1 cellular context compared by ENCODE assay signal in the genomic region with DNA sequence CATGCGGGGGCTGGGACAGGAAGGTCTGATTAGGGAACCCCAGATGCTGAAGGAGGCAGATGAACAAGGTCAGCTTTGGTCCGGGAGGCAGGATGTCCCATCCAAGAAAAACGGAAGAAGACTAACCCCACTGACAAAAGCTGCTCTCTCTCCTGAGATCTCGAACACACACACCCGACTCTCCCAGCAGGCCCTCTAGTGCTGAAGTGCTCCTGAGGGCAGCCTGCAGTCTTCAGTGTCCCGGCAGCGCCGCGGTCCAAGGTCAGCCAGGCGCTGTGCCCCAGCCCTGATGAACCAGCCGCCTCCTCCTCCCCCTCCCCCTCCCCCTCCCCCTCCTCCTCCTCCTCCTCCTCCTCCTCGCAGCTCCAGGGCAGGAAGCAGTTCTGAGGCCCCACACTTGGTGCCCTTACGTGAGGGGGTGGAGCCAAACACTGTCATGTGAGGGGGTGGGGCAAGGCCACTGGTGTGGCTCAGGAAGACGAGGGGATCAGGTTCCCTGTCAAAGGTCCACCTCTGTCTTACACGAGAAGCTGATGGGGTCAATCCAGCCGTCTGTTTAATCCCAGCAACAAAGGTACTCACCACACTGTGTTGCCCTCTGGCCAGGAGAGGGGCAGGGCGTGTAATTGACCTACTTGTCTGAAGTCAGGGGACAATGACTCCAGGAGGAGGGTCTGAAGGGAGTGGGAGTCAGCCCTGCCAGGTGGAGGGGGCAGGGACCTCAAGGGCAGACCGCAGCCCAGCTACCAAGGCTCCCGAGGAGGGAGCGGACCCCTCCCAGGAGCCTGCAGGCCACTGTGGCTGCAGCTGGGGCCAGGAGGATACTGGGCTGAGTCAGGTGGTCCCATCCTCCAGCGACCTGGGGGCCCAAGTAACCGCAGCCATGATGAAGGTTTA.
TF ChIP-seq lines count a peak whose summit lies in the region.

No MANE protein-coding gene starts in this region.

TF ChIP-seq in HepG2, 621 proteins besides CTCF, POLR2A, EP300 and RAD21 (continued from another document):
- peak; percentile 87 for TF ChIP-seq HNRNPK (IDR thresholded peaks at IDR 0.05; ENCODE audit: low read depth, low read length, poor library complexity, severe bottlenecking)
- TF ChIP-seq, protein P1, sequence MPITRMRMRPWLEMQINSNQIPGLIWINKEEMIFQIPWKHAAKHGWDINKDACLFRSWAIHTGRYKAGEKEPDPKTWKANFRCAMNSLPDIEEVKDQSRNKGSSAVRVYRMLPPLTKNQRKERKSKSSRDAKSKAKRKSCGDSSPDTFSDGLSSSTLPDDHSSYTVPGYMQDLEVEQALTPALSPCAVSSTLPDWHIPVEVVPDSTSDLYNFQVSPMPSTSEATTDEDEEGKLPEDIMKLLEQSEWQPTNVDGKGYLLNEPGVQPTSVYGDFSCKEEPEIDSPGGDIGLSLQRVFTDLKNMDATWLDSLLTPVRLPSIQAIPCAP (CRISPR knock-in tag; IDR thresholded peaks at IDR 0.05; ENCODE audit: low read depth) = no peak
- no peak for TF ChIP-seq ZNF644 (CRISPR knock-in tag; IDR thresholded peaks at IDR 0.05; ENCODE audit: low read depth)
- TF ChIP-seq SMC3 (IDR thresholded peaks at IDR 0.05; ENCODE audit: low read length) = no peak
- TF ChIP-seq SCMH1 (CRISPR knock-in tag; IDR thresholded peaks at IDR 0.05; ENCODE audit: borderline replicate concordance) = no peak
- TF ChIP-seq GABPA (IDR thresholded peaks at IDR 0.05; ENCODE audit: low read depth, low read length) = no peak
- TF ChIP-seq GABPA (CRISPR knock-in tag; IDR thresholded peaks at IDR 0.05; ENCODE audit: low read depth) = 0 out of 2 replicates have a peak, but pooled peaks have one; percentile 4
- TF ChIP-seq ZBTB3 (CRISPR knock-in tag; IDR thresholded peaks at IDR 0.05; ENCODE audit: borderline replicate concordance, low read depth) = no peak
- TF ChIP-seq, protein P2, sequence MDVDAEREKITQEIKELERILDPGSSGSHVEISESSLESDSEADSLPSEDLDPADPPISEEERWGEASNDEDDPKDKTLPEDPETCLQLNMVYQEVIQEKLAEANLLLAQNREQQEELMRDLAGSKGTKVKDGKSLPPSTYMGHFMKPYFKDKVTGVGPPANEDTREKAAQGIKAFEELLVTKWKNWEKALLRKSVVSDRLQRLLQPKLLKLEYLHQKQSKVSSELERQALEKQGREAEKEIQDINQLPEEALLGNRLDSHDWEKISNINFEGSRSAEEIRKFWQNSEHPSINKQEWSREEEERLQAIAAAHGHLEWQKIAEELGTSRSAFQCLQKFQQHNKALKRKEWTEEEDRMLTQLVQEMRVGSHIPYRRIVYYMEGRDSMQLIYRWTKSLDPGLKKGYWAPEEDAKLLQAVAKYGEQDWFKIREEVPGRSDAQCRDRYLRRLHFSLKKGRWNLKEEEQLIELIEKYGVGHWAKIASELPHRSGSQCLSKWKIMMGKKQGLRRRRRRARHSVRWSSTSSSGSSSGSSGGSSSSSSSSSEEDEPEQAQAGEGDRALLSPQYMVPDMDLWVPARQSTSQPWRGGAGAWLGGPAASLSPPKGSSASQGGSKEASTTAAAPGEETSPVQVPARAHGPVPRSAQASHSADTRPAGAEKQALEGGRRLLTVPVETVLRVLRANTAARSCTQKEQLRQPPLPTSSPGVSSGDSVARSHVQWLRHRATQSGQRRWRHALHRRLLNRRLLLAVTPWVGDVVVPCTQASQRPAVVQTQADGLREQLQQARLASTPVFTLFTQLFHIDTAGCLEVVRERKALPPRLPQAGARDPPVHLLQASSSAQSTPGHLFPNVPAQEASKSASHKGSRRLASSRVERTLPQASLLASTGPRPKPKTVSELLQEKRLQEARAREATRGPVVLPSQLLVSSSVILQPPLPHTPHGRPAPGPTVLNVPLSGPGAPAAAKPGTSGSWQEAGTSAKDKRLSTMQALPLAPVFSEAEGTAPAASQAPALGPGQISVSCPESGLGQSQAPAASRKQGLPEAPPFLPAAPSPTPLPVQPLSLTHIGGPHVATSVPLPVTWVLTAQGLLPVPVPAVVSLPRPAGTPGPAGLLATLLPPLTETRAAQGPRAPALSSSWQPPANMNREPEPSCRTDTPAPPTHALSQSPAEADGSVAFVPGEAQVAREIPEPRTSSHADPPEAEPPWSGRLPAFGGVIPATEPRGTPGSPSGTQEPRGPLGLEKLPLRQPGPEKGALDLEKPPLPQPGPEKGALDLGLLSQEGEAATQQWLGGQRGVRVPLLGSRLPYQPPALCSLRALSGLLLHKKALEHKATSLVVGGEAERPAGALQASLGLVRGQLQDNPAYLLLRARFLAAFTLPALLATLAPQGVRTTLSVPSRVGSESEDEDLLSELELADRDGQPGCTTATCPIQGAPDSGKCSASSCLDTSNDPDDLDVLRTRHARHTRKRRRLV (CRISPR knock-in tag; IDR thresholded peaks at IDR 0.05) = no peak
- no peak for TF ChIP-seq NR2F2 (IDR thresholded peaks at IDR 0.05; ENCODE audit: borderline replicate concordance, low read depth)
- no peak for TF ChIP-seq ETV5 (CRISPR knock-in tag; IDR thresholded peaks at IDR 0.05; ENCODE audit: borderline replicate concordance)
- no peak for TF ChIP-seq ZNF549 (CRISPR knock-in tag; IDR thresholded peaks at IDR 0.05)
- TF ChIP-seq ZNF605 (CRISPR knock-in tag; IDR thresholded peaks at IDR 0.05) = no peak
- TF ChIP-seq ZSCAN30 (CRISPR knock-in tag; IDR thresholded peaks at IDR 0.05) = no peak
- TF ChIP-seq ZNF775 (CRISPR knock-in tag; IDR thresholded peaks at IDR 0.05; ENCODE audit: borderline replicate concordance) = no peak
- no peak for TF ChIP-seq ZNF282 (IDR thresholded peaks at IDR 0.05; ENCODE audit: partially characterized antibody)
- TF ChIP-seq, protein P3, sequence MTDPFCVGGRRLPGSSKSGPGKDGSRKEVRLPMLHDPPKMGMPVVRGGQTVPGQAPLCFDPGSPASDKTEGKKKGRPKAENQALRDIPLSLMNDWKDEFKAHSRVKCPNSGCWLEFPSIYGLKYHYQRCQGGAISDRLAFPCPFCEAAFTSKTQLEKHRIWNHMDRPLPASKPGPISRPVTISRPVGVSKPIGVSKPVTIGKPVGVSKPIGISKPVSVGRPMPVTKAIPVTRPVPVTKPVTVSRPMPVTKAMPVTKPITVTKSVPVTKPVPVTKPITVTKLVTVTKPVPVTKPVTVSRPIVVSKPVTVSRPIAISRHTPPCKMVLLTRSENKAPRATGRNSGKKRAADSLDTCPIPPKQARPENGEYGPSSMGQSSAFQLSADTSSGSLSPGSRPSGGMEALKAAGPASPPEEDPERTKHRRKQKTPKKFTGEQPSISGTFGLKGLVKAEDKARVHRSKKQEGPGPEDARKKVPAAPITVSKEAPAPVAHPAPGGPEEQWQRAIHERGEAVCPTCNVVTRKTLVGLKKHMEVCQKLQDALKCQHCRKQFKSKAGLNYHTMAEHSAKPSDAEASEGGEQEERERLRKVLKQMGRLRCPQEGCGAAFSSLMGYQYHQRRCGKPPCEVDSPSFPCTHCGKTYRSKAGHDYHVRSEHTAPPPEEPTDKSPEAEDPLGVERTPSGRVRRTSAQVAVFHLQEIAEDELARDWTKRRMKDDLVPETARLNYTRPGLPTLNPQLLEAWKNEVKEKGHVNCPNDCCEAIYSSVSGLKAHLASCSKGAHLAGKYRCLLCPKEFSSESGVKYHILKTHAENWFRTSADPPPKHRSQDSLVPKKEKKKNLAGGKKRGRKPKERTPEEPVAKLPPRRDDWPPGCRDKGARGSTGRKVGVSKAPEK (CRISPR knock-in tag; IDR thresholded peaks at IDR 0.05; ENCODE audit: borderline replicate concordance) = no peak
- TF ChIP-seq ZMYM4 (CRISPR knock-in tag; IDR thresholded peaks at IDR 0.05) = no peak
- TF ChIP-seq, protein P4, sequence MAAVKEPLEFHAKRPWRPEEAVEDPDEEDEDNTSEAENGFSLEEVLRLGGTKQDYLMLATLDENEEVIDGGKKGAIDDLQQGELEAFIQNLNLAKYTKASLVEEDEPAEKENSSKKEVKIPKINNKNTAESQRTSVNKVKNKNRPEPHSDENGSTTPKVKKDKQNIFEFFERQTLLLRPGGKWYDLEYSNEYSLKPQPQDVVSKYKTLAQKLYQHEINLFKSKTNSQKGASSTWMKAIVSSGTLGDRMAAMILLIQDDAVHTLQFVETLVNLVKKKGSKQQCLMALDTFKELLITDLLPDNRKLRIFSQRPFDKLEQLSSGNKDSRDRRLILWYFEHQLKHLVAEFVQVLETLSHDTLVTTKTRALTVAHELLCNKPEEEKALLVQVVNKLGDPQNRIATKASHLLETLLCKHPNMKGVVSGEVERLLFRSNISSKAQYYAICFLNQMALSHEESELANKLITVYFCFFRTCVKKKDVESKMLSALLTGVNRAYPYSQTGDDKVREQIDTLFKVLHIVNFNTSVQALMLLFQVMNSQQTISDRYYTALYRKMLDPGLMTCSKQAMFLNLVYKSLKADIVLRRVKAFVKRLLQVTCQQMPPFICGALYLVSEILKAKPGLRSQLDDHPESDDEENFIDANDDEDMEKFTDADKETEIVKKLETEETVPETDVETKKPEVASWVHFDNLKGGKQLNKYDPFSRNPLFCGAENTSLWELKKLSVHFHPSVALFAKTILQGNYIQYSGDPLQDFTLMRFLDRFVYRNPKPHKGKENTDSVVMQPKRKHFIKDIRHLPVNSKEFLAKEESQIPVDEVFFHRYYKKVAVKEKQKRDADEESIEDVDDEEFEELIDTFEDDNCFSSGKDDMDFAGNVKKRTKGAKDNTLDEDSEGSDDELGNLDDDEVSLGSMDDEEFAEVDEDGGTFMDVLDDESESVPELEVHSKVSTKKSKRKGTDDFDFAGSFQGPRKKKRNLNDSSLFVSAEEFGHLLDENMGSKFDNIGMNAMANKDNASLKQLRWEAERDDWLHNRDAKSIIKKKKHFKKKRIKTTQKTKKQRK (IDR thresholded peaks at IDR 0.05; ENCODE audit: low read length) = no peak
- TF ChIP-seq IRF2 (CRISPR knock-in tag; IDR thresholded peaks at IDR 0.05) = no peak
- no peak for TF ChIP-seq ZNF572 (CRISPR knock-in tag; IDR thresholded peaks at IDR 0.05)
- no peak for TF ChIP-seq ZNF30 (CRISPR knock-in tag; IDR thresholded peaks at IDR 0.05)
- no peak for TF ChIP-seq ZNF749 (CRISPR knock-in tag; IDR thresholded peaks at IDR 0.05; ENCODE audit: borderline replicate concordance)
